ENCODE assay signal across 14 cellular contexts in genomic region chr10:4132216-4132556, GRCh38.
DNase-seq lines count a peak whose midpoint lies in the region; ATAC-seq, FAIRE-seq and TF ChIP-seq lines count a peak whose summit lies in the region.
"Had no signal": no experiment of that assay in that cellular context is flagged by ENCODE, and none has a peak within 500 bp of the region (broad histone marks: within the 10 kb centered on the region; RNA-seq: fewer than 3 reads in every experiment).

No MANE protein-coding gene starts in this region.

- no peak for ATAC-seq in GM18873 (IDR thresholded peaks at IDR 0.05; ENCODE audit: low FRiP score, unreplicated experiment)
- ATAC-seq in CD8-positive, alpha-beta T cell: no peak

- no peak overlapping the region for H3K27ac Mint-ChIP-seq in CD8-positive, alpha-beta T cell
- H3K27ac Mint-ChIP-seq: activated naive CD8-positive, alpha-beta T cell treated with anti-CD3 and anti-CD28 coated beads for 36 hours had no signal

- H3K27ac ChIP-seq in SJSA1 (peak overlapping the region; percentile 71), layer of hippocampus (ENCODE audit: low read depth, low read length) (peak overlapping the region; percentile 14), spleen (peak overlapping the region in 7 of 8 donors; percentile 68 to 87 (median 79))
- no peak overlapping the region for H3K27ac ChIP-seq in CD8-positive, alpha-beta T cell (ENCODE audit: low read depth, low read length)
- H3K27ac ChIP-seq: colonic mucosa had no signal

- H3K27me3 ChIP-seq in SJSA1 (replicated peaks): no peaks in the 10 kb centered on the region
- H3K27me3 ChIP-seq in layer of hippocampus (ENCODE audit: control insufficient read depth, insufficient read depth, low read length): no peaks in the 10 kb centered on the region
- no peaks in the 10 kb centered on the region for H3K27me3 ChIP-seq in spleen (replicated peaks in 1 of 7)
- no peaks in the 10 kb centered on the region for H3K27me3 ChIP-seq in CD8-positive, alpha-beta T cell (ENCODE audit: insufficient read depth, low read length)
- H3K27me3 ChIP-seq: colonic mucosa had no signal

- intact Hi-C loops in spleen (cut with DNase I; ENCODE audit: low total_unique reads): no loop called here
- intact Hi-C loops in CD8-positive, alpha-beta T cell (cut with DNase I, micrococcal nuclease): no loop called here

- H3K36me3 ChIP-seq in SJSA1: no peaks in the 10 kb centered on the region
- H3K36me3 ChIP-seq in spleen: no peaks in the 10 kb centered on the region
- no peaks in the 10 kb centered on the region for H3K36me3 ChIP-seq in CD8-positive, alpha-beta T cell (ENCODE audit: insufficient read depth, low read length)
- H3K36me3 ChIP-seq: colonic mucosa had no signal

- no peak for TF ChIP-seq CTCF in spleen (IDR thresholded peaks at IDR 0.05 in 8 of 11, conservative IDR thresholded peaks at IDR 0.05 in 3 of 11)
- no peak for TF ChIP-seq CTCF in CD8-positive, alpha-beta T cell (IDR thresholded peaks at IDR 0.05)

- H3K4me3 Mint-ChIP-seq in CD8-positive, alpha-beta T cell: no peak overlapping the region
- H3K4me3 Mint-ChIP-seq: activated naive CD8-positive, alpha-beta T cell treated with anti-CD3 and anti-CD28 coated beads for 36 hours had no signal

- FAIRE-seq in GM19239 (lab: Jason Lieb, UNC): peak; percentile 4
- FAIRE-seq: H54 had no signal

- H3K9me3 ChIP-seq in SJSA1 (replicated peaks) (no peaks in the 10 kb centered on the region), spleen (no peaks in the 10 kb centered on the region)
- no peaks in the 10 kb centered on the region for H3K9me3 ChIP-seq in CD8-positive, alpha-beta T cell (ENCODE audit: low read length)
- H3K9me3 ChIP-seq: colonic mucosa had no signal

- POLR2A ChIA-PET in CD8-positive, alpha-beta T cell (lab: Charles Lee): no interaction called here

- TF ChIP-seq POLR2A in spleen (IDR thresholded peaks at IDR 0.05): no peak

- peaks cover 28% of the 10 kb centered on the region for H3K4me1 Mint-ChIP-seq in CD8-positive, alpha-beta T cell (ENCODE audit: low read depth)

- H3K36me3 Mint-ChIP-seq in CD8-positive, alpha-beta T cell: no peaks in the 10 kb centered on the region
- H3K36me3 Mint-ChIP-seq: activated naive CD8-positive, alpha-beta T cell treated with anti-CD3 and anti-CD28 coated beads for 36 hours had no signal

- peaks cover 2% of the 10 kb centered on the region for H3K27me3 Mint-ChIP-seq in CD8-positive, alpha-beta T cell (ENCODE audit: low read depth)

- no peak overlapping the region for H3K4me3 ChIP-seq in SJSA1
- no peak overlapping the region for H3K4me3 ChIP-seq in spleen
- H3K4me3 ChIP-seq in CD8-positive, alpha-beta T cell (ENCODE audit: low read depth, low read length): no peak overlapping the region
- H3K4me3 ChIP-seq: colonic mucosa had no signal

- H3K4me1 ChIP-seq in SJSA1 (replicated peaks) (peaks cover 19% of the 10 kb centered on the region), spleen (peaks cover 35 to 76% (median 58%) of the 10 kb centered on the region in 6 donors)
- peaks cover 23% of the 10 kb centered on the region for H3K4me1 ChIP-seq in CD8-positive, alpha-beta T cell (ENCODE audit: insufficient read depth, low read length)

- WGBS in spleen, 5 donors: 73 to 89% (median 84%) methylated on average over 1 of the region's 1 CpG

- no peaks in the 10 kb centered on the region for H3K9me3 Mint-ChIP-seq in CD8-positive, alpha-beta T cell

- no peak for DNase-seq in GM19239 (ENCODE audit: insufficient read length, low spot score)
- no peak for DNase-seq in SJSA1 (ENCODE audit: low read depth in 1 of 2, low spot score in 2 of 2)
- DNase-seq in spleen: no peak
- DNase-seq in foreskin melanocyte: no peak
- no peak for DNase-seq in CD8-positive, alpha-beta T cell
- DNase-seq in NCI-H1694 treated with DMSO at 0.1 percent for 48 hours (lab: John Stamatoyannopoulos, UW): no peak
- DNase-seq: colonic mucosa; NCI-H2029; SHP77; stimulated activated naive CD8-positive, alpha-beta T cell treated with anti-CD3 and anti-CD28 coated beads, Interleukin-15, Interleukin-2, amounts not matched to agents 100 U/mL and 50 U/mL, for 24 hours had no signal

- CTCF ChIA-PET in CD8-positive, alpha-beta T cell (lab: Charles Lee): no interaction called here
